In genomic region chr9:744790-745456, GRCh38 we compare ENCODE assay signal across 1 cellular context.
TF ChIP-seq lines count a peak whose summit lies in the region.

No MANE protein-coding gene starts in this region.

TF ChIP-seq in HepG2, 621 proteins besides CTCF, POLR2A, EP300 and RAD21 (continued from another document):
- TF ChIP-seq, protein P1, sequence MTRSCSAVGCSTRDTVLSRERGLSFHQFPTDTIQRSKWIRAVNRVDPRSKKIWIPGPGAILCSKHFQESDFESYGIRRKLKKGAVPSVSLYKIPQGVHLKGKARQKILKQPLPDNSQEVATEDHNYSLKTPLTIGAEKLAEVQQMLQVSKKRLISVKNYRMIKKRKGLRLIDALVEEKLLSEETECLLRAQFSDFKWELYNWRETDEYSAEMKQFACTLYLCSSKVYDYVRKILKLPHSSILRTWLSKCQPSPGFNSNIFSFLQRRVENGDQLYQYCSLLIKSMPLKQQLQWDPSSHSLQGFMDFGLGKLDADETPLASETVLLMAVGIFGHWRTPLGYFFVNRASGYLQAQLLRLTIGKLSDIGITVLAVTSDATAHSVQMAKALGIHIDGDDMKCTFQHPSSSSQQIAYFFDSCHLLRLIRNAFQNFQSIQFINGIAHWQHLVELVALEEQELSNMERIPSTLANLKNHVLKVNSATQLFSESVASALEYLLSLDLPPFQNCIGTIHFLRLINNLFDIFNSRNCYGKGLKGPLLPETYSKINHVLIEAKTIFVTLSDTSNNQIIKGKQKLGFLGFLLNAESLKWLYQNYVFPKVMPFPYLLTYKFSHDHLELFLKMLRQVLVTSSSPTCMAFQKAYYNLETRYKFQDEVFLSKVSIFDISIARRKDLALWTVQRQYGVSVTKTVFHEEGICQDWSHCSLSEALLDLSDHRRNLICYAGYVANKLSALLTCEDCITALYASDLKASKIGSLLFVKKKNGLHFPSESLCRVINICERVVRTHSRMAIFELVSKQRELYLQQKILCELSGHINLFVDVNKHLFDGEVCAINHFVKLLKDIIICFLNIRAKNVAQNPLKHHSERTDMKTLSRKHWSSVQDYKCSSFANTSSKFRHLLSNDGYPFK (CRISPR knock-in tag; IDR thresholded peaks at IDR 0.05; ENCODE audit: borderline replicate concordance): no peak
- TF ChIP-seq POLR2AphosphoS2 (IDR thresholded peaks at IDR 0.05; ENCODE audit: low read depth, low read length) (0 out of 2 replicates have a peak, but pooled peaks have one; percentile 19), ZNF224 (CRISPR knock-in tag; IDR thresholded peaks at IDR 0.05) (no peak), SAP130 (CRISPR knock-in tag; IDR thresholded peaks at IDR 0.05; ENCODE audit: low read depth) (0 out of 2 replicates have a peak, but pooled peaks have one; percentile 22), ZNF644 (CRISPR knock-in tag; IDR thresholded peaks at IDR 0.05; ENCODE audit: low read depth) (peak; percentile 46; the same call in 1 of the 2 replicates), ZSCAN31 (CRISPR knock-in tag; IDR thresholded peaks at IDR 0.05; ENCODE audit: low read depth) (no peak), SKIL (CRISPR knock-in tag; IDR thresholded peaks at IDR 0.05; ENCODE audit: borderline replicate concordance) (no peak)
- TF ChIP-seq, protein P2, sequence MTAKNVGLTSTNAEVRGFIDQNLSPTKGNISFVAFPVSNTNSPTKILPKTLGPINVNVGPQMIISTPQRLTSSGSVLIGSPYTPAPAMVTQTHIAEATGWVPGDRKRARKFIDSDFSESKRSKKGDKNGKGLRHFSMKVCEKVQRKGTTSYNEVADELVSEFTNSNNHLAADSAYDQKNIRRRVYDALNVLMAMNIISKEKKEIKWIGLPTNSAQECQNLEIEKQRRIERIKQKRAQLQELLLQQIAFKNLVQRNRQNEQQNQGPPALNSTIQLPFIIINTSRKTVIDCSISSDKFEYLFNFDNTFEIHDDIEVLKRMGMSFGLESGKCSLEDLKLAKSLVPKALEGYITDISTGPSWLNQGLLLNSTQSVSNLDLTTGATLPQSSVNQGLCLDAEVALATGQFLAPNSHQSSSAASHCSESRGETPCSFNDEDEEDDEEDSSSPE (CRISPR knock-in tag; IDR thresholded peaks at IDR 0.05): no peak
- TF ChIP-seq, protein P3, sequence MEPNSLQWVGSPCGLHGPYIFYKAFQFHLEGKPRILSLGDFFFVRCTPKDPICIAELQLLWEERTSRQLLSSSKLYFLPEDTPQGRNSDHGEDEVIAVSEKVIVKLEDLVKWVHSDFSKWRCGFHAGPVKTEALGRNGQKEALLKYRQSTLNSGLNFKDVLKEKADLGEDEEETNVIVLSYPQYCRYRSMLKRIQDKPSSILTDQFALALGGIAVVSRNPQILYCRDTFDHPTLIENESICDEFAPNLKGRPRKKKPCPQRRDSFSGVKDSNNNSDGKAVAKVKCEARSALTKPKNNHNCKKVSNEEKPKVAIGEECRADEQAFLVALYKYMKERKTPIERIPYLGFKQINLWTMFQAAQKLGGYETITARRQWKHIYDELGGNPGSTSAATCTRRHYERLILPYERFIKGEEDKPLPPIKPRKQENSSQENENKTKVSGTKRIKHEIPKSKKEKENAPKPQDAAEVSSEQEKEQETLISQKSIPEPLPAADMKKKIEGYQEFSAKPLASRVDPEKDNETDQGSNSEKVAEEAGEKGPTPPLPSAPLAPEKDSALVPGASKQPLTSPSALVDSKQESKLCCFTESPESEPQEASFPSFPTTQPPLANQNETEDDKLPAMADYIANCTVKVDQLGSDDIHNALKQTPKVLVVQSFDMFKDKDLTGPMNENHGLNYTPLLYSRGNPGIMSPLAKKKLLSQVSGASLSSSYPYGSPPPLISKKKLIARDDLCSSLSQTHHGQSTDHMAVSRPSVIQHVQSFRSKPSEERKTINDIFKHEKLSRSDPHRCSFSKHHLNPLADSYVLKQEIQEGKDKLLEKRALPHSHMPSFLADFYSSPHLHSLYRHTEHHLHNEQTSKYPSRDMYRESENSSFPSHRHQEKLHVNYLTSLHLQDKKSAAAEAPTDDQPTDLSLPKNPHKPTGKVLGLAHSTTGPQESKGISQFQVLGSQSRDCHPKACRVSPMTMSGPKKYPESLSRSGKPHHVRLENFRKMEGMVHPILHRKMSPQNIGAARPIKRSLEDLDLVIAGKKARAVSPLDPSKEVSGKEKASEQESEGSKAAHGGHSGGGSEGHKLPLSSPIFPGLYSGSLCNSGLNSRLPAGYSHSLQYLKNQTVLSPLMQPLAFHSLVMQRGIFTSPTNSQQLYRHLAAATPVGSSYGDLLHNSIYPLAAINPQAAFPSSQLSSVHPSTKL (CRISPR knock-in tag; IDR thresholded peaks at IDR 0.05): 0 out of 2 replicates have a peak, but pooled peaks have one; percentile 25
- TF ChIP-seq, protein P4, sequence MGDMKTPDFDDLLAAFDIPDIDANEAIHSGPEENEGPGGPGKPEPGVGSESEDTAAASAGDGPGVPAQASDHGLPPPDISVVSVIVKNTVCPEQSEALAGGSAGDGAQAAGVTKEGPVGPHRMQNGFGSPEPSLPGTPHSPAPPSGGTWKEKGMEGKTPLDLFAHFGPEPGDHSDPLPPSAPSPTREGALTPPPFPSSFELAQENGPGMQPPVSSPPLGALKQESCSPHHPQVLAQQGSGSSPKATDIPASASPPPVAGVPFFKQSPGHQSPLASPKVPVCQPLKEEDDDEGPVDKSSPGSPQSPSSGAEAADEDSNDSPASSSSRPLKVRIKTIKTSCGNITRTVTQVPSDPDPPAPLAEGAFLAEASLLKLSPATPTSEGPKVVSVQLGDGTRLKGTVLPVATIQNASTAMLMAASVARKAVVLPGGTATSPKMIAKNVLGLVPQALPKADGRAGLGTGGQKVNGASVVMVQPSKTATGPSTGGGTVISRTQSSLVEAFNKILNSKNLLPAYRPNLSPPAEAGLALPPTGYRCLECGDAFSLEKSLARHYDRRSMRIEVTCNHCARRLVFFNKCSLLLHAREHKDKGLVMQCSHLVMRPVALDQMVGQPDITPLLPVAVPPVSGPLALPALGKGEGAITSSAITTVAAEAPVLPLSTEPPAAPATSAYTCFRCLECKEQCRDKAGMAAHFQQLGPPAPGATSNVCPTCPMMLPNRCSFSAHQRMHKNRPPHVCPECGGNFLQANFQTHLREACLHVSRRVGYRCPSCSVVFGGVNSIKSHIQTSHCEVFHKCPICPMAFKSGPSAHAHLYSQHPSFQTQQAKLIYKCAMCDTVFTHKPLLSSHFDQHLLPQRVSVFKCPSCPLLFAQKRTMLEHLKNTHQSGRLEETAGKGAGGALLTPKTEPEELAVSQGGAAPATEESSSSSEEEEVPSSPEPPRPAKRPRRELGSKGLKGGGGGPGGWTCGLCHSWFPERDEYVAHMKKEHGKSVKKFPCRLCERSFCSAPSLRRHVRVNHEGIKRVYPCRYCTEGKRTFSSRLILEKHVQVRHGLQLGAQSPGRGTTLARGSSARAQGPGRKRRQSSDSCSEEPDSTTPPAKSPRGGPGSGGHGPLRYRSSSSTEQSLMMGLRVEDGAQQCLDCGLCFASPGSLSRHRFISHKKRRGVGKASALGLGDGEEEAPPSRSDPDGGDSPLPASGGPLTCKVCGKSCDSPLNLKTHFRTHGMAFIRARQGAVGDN (CRISPR knock-in tag; IDR thresholded peaks at IDR 0.05): peak; percentile 63
